1 cellular context compared by ENCODE assay signal in the genomic region with DNA sequence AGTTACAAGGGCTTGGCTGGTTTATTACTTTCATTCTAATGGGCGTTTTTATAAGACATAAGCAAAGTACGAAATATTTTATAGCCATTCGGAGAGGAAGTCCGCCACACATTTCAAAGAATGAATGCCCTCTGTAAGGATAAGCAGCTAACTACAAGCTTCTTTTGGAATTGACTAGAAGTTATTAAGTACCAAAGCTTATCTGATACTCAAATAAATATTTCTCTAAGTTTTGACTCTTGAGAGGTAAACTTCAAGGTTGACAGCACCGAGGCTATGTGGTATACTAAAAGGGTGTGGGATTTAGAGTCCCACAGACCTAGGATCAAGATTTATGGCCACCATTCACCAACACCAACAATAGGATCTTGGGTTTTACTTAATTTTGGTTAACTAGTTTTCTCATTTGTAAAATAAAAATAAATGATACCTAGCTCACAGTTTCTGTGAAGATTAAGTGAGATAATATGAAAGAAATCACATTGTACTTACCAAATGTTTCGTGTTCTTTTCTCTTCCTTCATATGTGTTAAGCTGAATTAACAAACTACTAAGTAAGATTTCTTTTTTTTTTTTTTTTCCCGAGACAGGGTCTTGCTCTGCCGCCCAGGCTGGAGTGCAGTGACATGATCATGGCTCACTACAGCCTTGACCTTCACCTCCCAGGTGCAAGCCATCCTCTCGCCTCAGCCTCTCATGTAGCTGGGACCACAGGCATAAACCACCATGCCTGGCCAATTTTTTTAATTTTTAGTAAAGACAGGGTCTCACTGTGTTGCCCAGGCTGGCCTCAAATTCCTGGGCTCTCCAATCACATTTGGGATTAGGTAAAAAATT.
TF ChIP-seq lines count a peak whose summit lies in the region.

No MANE protein-coding gene starts in this region.

TF ChIP-seq in HEK293, 187 proteins besides CTCF, POLR2A, EP300 and RAD21 (continued from another document):
- TF ChIP-seq, protein P1, sequence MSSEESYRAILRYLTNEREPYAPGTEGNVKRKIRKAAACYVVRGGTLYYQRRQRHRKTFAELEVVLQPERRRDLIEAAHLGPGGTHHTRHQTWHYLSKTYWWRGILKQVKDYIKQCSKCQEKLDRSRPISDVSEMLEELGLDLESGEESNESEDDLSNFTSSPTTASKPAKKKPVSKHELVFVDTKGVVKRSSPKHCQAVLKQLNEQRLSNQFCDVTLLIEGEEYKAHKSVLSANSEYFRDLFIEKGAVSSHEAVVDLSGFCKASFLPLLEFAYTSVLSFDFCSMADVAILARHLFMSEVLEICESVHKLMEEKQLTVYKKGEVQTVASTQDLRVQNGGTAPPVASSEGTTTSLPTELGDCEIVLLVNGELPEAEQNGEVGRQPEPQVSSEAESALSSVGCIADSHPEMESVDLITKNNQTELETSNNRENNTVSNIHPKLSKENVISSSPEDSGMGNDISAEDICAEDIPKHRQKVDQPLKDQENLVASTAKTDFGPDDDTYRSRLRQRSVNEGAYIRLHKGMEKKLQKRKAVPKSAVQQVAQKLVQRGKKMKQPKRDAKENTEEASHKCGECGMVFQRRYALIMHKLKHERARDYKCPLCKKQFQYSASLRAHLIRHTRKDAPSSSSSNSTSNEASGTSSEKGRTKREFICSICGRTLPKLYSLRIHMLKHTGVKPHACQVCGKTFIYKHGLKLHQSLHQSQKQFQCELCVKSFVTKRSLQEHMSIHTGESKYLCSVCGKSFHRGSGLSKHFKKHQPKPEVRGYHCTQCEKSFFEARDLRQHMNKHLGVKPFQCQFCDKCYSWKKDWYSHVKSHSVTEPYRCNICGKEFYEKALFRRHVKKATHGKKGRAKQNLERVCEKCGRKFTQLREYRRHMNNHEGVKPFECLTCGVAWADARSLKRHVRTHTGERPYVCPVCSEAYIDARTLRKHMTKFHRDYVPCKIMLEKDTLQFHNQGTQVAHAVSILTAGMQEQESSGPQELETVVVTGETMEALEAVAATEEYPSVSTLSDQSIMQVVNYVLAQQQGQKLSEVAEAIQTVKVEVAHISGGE (tag by site-specific recombination; conservative IDR thresholded peaks at IDR 0.05; ENCODE audit: low read depth): no peak
- TF ChIP-seq ZNF121 (tag by site-specific recombination; IDR thresholded peaks at IDR 0.05): peak; percentile 88
- no peak for TF ChIP-seq ZNF768 (tag by site-specific recombination; IDR thresholded peaks at IDR 0.05)
- TF ChIP-seq, protein P2, sequence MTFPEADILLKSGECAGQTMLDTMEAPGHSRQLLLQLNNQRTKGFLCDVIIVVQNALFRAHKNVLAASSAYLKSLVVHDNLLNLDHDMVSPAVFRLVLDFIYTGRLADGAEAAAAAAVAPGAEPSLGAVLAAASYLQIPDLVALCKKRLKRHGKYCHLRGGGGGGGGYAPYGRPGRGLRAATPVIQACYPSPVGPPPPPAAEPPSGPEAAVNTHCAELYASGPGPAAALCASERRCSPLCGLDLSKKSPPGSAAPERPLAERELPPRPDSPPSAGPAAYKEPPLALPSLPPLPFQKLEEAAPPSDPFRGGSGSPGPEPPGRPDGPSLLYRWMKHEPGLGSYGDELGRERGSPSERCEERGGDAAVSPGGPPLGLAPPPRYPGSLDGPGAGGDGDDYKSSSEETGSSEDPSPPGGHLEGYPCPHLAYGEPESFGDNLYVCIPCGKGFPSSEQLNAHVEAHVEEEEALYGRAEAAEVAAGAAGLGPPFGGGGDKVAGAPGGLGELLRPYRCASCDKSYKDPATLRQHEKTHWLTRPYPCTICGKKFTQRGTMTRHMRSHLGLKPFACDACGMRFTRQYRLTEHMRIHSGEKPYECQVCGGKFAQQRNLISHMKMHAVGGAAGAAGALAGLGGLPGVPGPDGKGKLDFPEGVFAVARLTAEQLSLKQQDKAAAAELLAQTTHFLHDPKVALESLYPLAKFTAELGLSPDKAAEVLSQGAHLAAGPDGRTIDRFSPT (tag by site-specific recombination; IDR thresholded peaks at IDR 0.05): no peak
- TF ChIP-seq ZNF398 (tag by site-specific recombination; IDR thresholded peaks at IDR 0.05): no peak
- no peak for TF ChIP-seq ZNF692 (tag by site-specific recombination; IDR thresholded peaks at IDR 0.05)
